Comparison of ENCODE assay signal across 9 cellular contexts in the genomic region with DNA sequence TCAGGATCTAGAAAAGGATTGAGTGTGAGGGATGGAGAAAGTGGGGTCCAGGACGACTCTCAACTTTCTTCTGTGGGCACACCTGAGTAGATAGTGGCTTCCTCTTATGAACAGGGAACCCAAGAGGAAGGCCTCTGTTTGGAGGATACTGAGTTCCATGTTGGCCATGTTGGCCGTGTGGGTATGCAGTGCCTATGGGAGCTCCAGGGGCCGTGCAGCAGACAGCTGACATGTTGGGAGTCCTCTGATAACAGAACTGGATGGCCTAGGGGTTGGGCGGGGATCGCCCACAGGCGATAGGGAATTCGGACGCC. TPM values are rescaled to one million over a fixed set of nuclear protein-coding genes. Genes with fewer than 3 reads are reported as not detected.
A peak's percentile ranks its signal among the peaks of the same experiment; 100 is the strongest.
DNase-seq lines count a peak whose midpoint lies in the region; ATAC-seq, FAIRE-seq and TF ChIP-seq lines count a peak whose summit lies in the region.
"Had no signal": no experiment of that assay in that cellular context is flagged by ENCODE, and none has a peak within 500 bp of the region (broad histone marks: within the 10 kb centered on the region; RNA-seq: fewer than 3 reads in every experiment).

No MANE protein-coding gene starts in this region.

- in situ Hi-C loops in HepG2 (cut with HindIII; ENCODE audit: extremely low pct_ligation_motif_present, low pct_unique_long_range_greater_than_20kb) = no loop called here

- peak overlapping the region; percentile 79 for H3K4me3 ChIP-seq in CD8-positive, alpha-beta memory T cell (ENCODE audit: low read length)
- peak overlapping the region; percentile 53 to 76 (median 66) for H3K4me3 ChIP-seq in HepG2 (replicated peaks in 1 of 3; ENCODE audit: insufficient read depth in 1 of 3, low read depth in 2 of 3, low read length in 3 of 3)
- H3K4me3 ChIP-seq in tibial nerve = peak overlapping the region; percentile 57 to 82 (median 79)

- peak overlapping the region; percentile 83 for H3K27ac ChIP-seq in CD8-positive, alpha-beta memory T cell (ENCODE audit: low read depth, low read length)
- H3K27ac ChIP-seq in HepG2 (ENCODE audit: extremely low read length, insufficient read depth, low read length) (peak overlapping the region; percentile 97), tibial nerve (peak overlapping the region; percentile 69 to 96 (median 95))

- H3K4me3 Mint-ChIP-seq in CD8-positive, alpha-beta memory T cell = peak overlapping the region; percentile 69 to 98 (median 93)
- H3K4me3 Mint-ChIP-seq in activated naive CD8-positive, alpha-beta T cell treated with anti-CD3 and anti-CD28 coated beads, Interleukin-2, amount 50 U/mL, for 24 hours = peak overlapping the region; percentile 85

- H3K36me3 Mint-ChIP-seq in CD8-positive, alpha-beta memory T cell = peaks cover 0 to 43% (median 2%) of the 10 kb centered on the region in 3 donors
- H3K36me3 Mint-ChIP-seq in activated naive CD8-positive, alpha-beta T cell treated with anti-CD3 and anti-CD28 coated beads, Interleukin-2, amount 50 U/mL, for 24 hours (ENCODE audit: low read depth) = peaks cover 14% of the 10 kb centered on the region

- TF ChIP-seq RAD21 in HepG2 (CRISPR knock-in tag; IDR thresholded peaks at IDR 0.05) = no peak

- H3K9ac ChIP-seq in HepG2 (ENCODE audit: insufficient read depth, low read depth, low read length) = peak overlapping the region; percentile 84

- no peak for DNase-seq in CD8-positive, alpha-beta memory T cell
- no peak for DNase-seq in activated naive CD8-positive, alpha-beta T cell treated with anti-CD3 and anti-CD28 coated beads, Interleukin-2, amount 50 U/mL, for 24 hours
- DNase-seq in HepG2 (ENCODE audit: low spot score) = no peak
- peak in 1 of 2 donors; percentile 13 for DNase-seq in tibial nerve (ENCODE audit: low spot score in 2 of 2)
- no peak for DNase-seq in stimulated activated CD4-positive, alpha-beta T cell treated with anti-CD3 and anti-CD28 coated beads, Interleukin-12 subunit alpha, Interleukin-12 subunit beta, amount 100 ng/mL, for 4 hours
- DNase-seq in occipital lobe (lab: John Stamatoyannopoulos, UW) = no peak

- WGBS in HepG2 (ENCODE audit: low lambda C conversion rate) = 28% methylated on average over 7 of the region's 8 CpGs
- WGBS in tibial nerve, 2 donors = 18 to 29% methylated on average over 4 to 8 of the region's 8 CpGs

- no peaks in the 10 kb centered on the region for H3K27me3 Mint-ChIP-seq in CD8-positive, alpha-beta memory T cell
- H3K27me3 Mint-ChIP-seq in activated naive CD8-positive, alpha-beta T cell treated with anti-CD3 and anti-CD28 coated beads, Interleukin-2, amount 50 U/mL, for 24 hours = no peaks in the 10 kb centered on the region

- no peaks in the 10 kb centered on the region for H3K9me3 ChIP-seq in CD8-positive, alpha-beta memory T cell (ENCODE audit: low read length)
- H3K9me3 ChIP-seq in HepG2 (ENCODE audit: low read length) (no peaks in the 10 kb centered on the region), tibial nerve (no peaks in the 10 kb centered on the region)

- ATAC-seq in HG02840 (IDR thresholded peaks at IDR 0.05; ENCODE audit: low FRiP score, unreplicated experiment) (peak; percentile 4), HepG2 (no peak), GM18870 (IDR thresholded peaks at IDR 0.05; ENCODE audit: unreplicated experiment) (no peak)
- peak; percentile 2 for ATAC-seq in activated naive CD8-positive, alpha-beta T cell treated with anti-CD3 and anti-CD28 coated beads, Interleukin-2, amount 50 U/mL, for 24 hours

- no peak for TF ChIP-seq EP300 in HepG2 (IDR thresholded peaks at IDR 0.05; ENCODE audit: low read depth in 2 of 2, low read length in 2 of 2)
- no peak for TF ChIP-seq EP300 in HepG2 (CRISPR knock-in tag; IDR thresholded peaks at IDR 0.05; ENCODE audit: borderline replicate concordance)
- no peak for TF ChIP-seq EP300 in tibial nerve (IDR thresholded peaks at IDR 0.05)

- intact Hi-C loops in HepG2 (cut with micrococcal nuclease; ENCODE audit: unreplicated experiment) = loop anchor here (1.0 to 5.0 kb wide), 2 partner anchors 22 to 576 kb away; a partner anchor contains a TSS

- peaks cover 42 to 49% (median 48%) of the 10 kb centered on the region in 3 donors for H3K4me1 Mint-ChIP-seq in CD8-positive, alpha-beta memory T cell
- peaks cover 36% of the 10 kb centered on the region for H3K4me1 Mint-ChIP-seq in activated naive CD8-positive, alpha-beta T cell treated with anti-CD3 and anti-CD28 coated beads, Interleukin-2, amount 50 U/mL, for 24 hours

- peaks cover 28% of the 10 kb centered on the region for H3K4me1 ChIP-seq in CD8-positive, alpha-beta memory T cell (ENCODE audit: insufficient read depth, low read length)
- H3K4me1 ChIP-seq in HepG2 (ENCODE audit: insufficient read depth, low read length) (peaks cover 38% of the 10 kb centered on the region), tibial nerve (peaks cover 0 to 42% (median 10%) of the 10 kb centered on the region in 4 donors)

- peak overlapping the region; percentile 96 to 100 (median 97) for H3K27ac Mint-ChIP-seq in CD8-positive, alpha-beta memory T cell
- H3K27ac Mint-ChIP-seq in activated naive CD8-positive, alpha-beta T cell treated with anti-CD3 and anti-CD28 coated beads, Interleukin-2, amount 50 U/mL, for 24 hours = peak overlapping the region; percentile 95

- H3K36me3 ChIP-seq in CD8-positive, alpha-beta memory T cell (ENCODE audit: insufficient read depth, low read length) = peaks cover 34% of the 10 kb centered on the region
- H3K36me3 ChIP-seq in HepG2 (replicated peaks in 1 of 2; ENCODE audit: control insufficient read depth in 1 of 2, insufficient read depth in 2 of 2, low read length in 2 of 2) (peaks cover 17 to 34% of the 10 kb centered on the region in 2 experiments), tibial nerve (peaks cover 0 to 30% (median 8%) of the 10 kb centered on the region in 3 donors)

- POLR2A ChIA-PET in CD8-positive, alpha-beta memory T cell (lab: Charles Lee) = interaction anchor here (0.6 to 1.4 kb wide), 10 partner anchors 21 to 860 kb away, joined by 3 to 19 read pairs (median 3); a partner anchor contains a TSS
- POLR2A ChIA-PET in HepG2 (lab: Yijun Ruan, JAX) = interaction anchor here (0.6 to 3.5 kb wide), 15 partner anchors 10 to 418 kb away, joined by 3 to 34 read pairs (median 8); a partner anchor contains a TSS

- TF ChIP-seq POLR2A in HepG2 (IDR thresholded peaks at IDR 0.05; ENCODE audit: insufficient read depth in 1 of 2, low read depth in 2 of 2, low read length in 2 of 2) (no peak), tibial nerve (IDR thresholded peaks at IDR 0.05) (no peak)

- CTCF ChIA-PET in CD8-positive, alpha-beta memory T cell (lab: Charles Lee) = interaction anchor here (1.3 to 4.8 kb wide), 3 partner anchors 20 to 415 kb away, joined by 4 to 43 read pairs (median 4); no protein-coding TSS in a partner anchor
- CTCF ChIA-PET in HepG2 (lab: Yijun Ruan, JAX; ENCODE audit: low intra/inter-chr PET ratio, low total read pairs) = no interaction called here

- H3K79me2 ChIP-seq in HepG2 (ENCODE audit: insufficient read depth, low read length) = peaks cover 21% of the 10 kb centered on the region

- H2AFZ ChIP-seq in HepG2 (ENCODE audit: low read length) = no peak overlapping the region

- H4K20me1 ChIP-seq in HepG2 (ENCODE audit: insufficient read depth, low read length) = no peaks in the 10 kb centered on the region

- H3K27me3 ChIP-seq in CD8-positive, alpha-beta memory T cell (ENCODE audit: insufficient read depth, low read length, poor library complexity, severe bottlenecking) = no peaks in the 10 kb centered on the region
- H3K27me3 ChIP-seq in HepG2 (ENCODE audit: control insufficient read depth in 1 of 2, insufficient read depth in 2 of 2, low read length in 2 of 2) = no peaks in the 10 kb centered on the region
- no peaks in the 10 kb centered on the region for H3K27me3 ChIP-seq in tibial nerve

- BruUV-seq in HepG2 (replicated peaks; lab: Mats Ljungman, UMichigan) = TSS peak; percentile 83

- peak overlapping the region; percentile 86 for H3K4me2 ChIP-seq in HepG2 (ENCODE audit: low read depth, low read length)

- peak; percentile 26 for FAIRE-seq in HepG2 (lab: Jason Lieb, UNC)

- H3K9me3 Mint-ChIP-seq in CD8-positive, alpha-beta memory T cell = no peaks in the 10 kb centered on the region
- peaks cover 6% of the 10 kb centered on the region for H3K9me3 Mint-ChIP-seq in activated naive CD8-positive, alpha-beta T cell treated with anti-CD3 and anti-CD28 coated beads, Interleukin-2, amount 50 U/mL, for 24 hours

- TF ChIP-seq CTCF in HepG2 (CRISPR knock-in tag; IDR thresholded peaks at IDR 0.05) (no peak), tibial nerve (IDR thresholded peaks at IDR 0.05) (no peak)

RNA-seq across cellular contexts. Expression of a gene that starts 43.0 kb away (rescaled TPM):
- 1 to 10 TPM; 2.3 to 2.5 TPM for total RNA-seq in CD8-positive, alpha-beta memory T cell
- 7.1 TPM for polyA plus RNA-seq in CD8-positive, alpha-beta memory T cell
- total RNA-seq in HepG2 (2016; rRNA removed; fragmentation: Illumina TruSeq; extraction: Trizol) (12.6 and 13.8 TPM in 2 replicates), tibial nerve (10 to 100 TPM in 2 of 4 donors, 1 to 10 TPM in 2; 7.2 to 10.5 (median 9.5) TPM), occipital lobe (3.7 TPM)
- total RNA-seq in HepG2 (2016; cell fraction: cytosol; rRNA removed; fragmentation: Illumina TruSeq; extraction: Trizol; ENCODE audit: low read depth) = 9.7 and 10.8 TPM in 2 replicates
- total RNA-seq in HepG2 (2016; cell fraction: insoluble cytoplasmic fraction; rRNA removed; fragmentation: Illumina TruSeq; extraction: Trizol) = 11.0 and 12.5 TPM in 2 replicates
- total RNA-seq in HepG2 (2016; cell fraction: membrane; rRNA removed; fragmentation: Illumina TruSeq; extraction: Trizol) = 11.8 and 17.4 TPM in 2 replicates
- total RNA-seq in HepG2 (2016; cell fraction: nucleus; rRNA removed; fragmentation: Illumina TruSeq; extraction: Trizol) = 5.8 and 7.3 TPM in 2 replicates
- 20.2 and 22.3 TPM in 2 replicates for polyA plus RNA-seq in HepG2 (2011; rRNA removed)
- polyA plus RNA-seq in HepG2 (2011; cell fraction: cytosol; rRNA removed) = 23.3 and 31.3 TPM in 2 replicates
- polyA plus RNA-seq in HepG2 (2011; cell fraction: nucleus; rRNA removed) = 16.1 and 17.2 TPM in 2 replicates
- 14.0 and 14.1 TPM in 2 replicates for polyA plus RNA-seq in HepG2 (2012)
- 17.0 and 20.1 TPM in 2 replicates for polyA plus RNA-seq in HepG2 (2016; cell fraction: cytosol; fragmentation: Illumina TruSeq; extraction: Trizol; ENCODE audit: low read depth)
- polyA plus RNA-seq in HepG2 (2016; cell fraction: insoluble cytoplasmic fraction; fragmentation: Illumina TruSeq; extraction: Trizol; ENCODE audit: low read depth) = 14.9 and 21.4 TPM in 2 replicates
- polyA plus RNA-seq in HepG2 (2016; cell fraction: membrane; fragmentation: Illumina TruSeq; extraction: Trizol; ENCODE audit: low read depth) = 17.6 and 20.4 TPM in 2 replicates
- 14.6 and 19.8 TPM in 2 replicates for polyA plus RNA-seq in HepG2 (2016; cell fraction: nucleus; fragmentation: Illumina TruSeq; extraction: Trizol; ENCODE audit: insufficient read depth, low read depth)
- 19.3 and 62.1 TPM in 2 replicates for polyA minus RNA-seq in HepG2 (2011; rRNA and poly(A)+ RNA removed; ENCODE audit: low replicate concordance)
- 18.5 and 20.3 TPM in 2 replicates for polyA minus RNA-seq in HepG2 (2011; cell fraction: cytosol; rRNA and poly(A)+ RNA removed)
- 5.9 and 6.3 TPM in 2 replicates for polyA minus RNA-seq in HepG2 (2011; cell fraction: nucleus; rRNA and poly(A)+ RNA removed)

RNA-seq across cellular contexts. Expression of a gene that starts 43.2 kb away (rescaled TPM):
- total RNA-seq in CD8-positive, alpha-beta memory T cell = 10 to 100 TPM; 33.3 to 38.0 TPM
- 21.1 TPM for polyA plus RNA-seq in CD8-positive, alpha-beta memory T cell
- total RNA-seq in HepG2 (2016; rRNA removed; fragmentation: Illumina TruSeq; extraction: Trizol) = not detected in 2 replicates
- not detected in 2 replicates for total RNA-seq in HepG2 (2016; cell fraction: cytosol; rRNA removed; fragmentation: Illumina TruSeq; extraction: Trizol; ENCODE audit: low read depth)
- 0.35 TPM in 1 of 2 replicates, not detected in the other for total RNA-seq in HepG2 (2016; cell fraction: insoluble cytoplasmic fraction; rRNA removed; fragmentation: Illumina TruSeq; extraction: Trizol)
- not detected in 2 replicates for total RNA-seq in HepG2 (2016; cell fraction: membrane; rRNA removed; fragmentation: Illumina TruSeq; extraction: Trizol)
- not detected in 2 replicates for total RNA-seq in HepG2 (2016; cell fraction: nucleus; rRNA removed; fragmentation: Illumina TruSeq; extraction: Trizol)
- 0.69 and 1.1 TPM in 2 replicates for polyA plus RNA-seq in HepG2 (2011; rRNA removed)
- 0.37 and 0.52 TPM in 2 replicates for polyA plus RNA-seq in HepG2 (2011; cell fraction: cytosol; rRNA removed)
- 5.8 and 7.5 TPM in 2 replicates for polyA plus RNA-seq in HepG2 (2011; cell fraction: nucleus; rRNA removed)
- 0.35 and 1.7 TPM in 2 replicates for polyA plus RNA-seq in HepG2 (2012)
- polyA plus RNA-seq in HepG2 (2016; cell fraction: cytosol; fragmentation: Illumina TruSeq; extraction: Trizol; ENCODE audit: low read depth) = not detected in 2 replicates
- not detected in 2 replicates for polyA plus RNA-seq in HepG2 (2016; cell fraction: insoluble cytoplasmic fraction; fragmentation: Illumina TruSeq; extraction: Trizol; ENCODE audit: low read depth)
- polyA plus RNA-seq in HepG2 (2016; cell fraction: membrane; fragmentation: Illumina TruSeq; extraction: Trizol; ENCODE audit: low read depth) = not detected in 2 replicates
- polyA plus RNA-seq in HepG2 (2016; cell fraction: nucleus; fragmentation: Illumina TruSeq; extraction: Trizol; ENCODE audit: insufficient read depth, low read depth) = not detected in 2 replicates
- 2.2 TPM in 1 of 2 replicates, not detected in the other for polyA minus RNA-seq in HepG2 (2011; rRNA and poly(A)+ RNA removed; ENCODE audit: low replicate concordance)
- not detected in 2 replicates for polyA minus RNA-seq in HepG2 (2011; cell fraction: cytosol; rRNA and poly(A)+ RNA removed)
- polyA minus RNA-seq in HepG2 (2011; cell fraction: nucleus; rRNA and poly(A)+ RNA removed) = 1.7 TPM in 1 of 2 replicates, not detected in the other
- 1 to 10 TPM in 3 of 4 donors, under 1 TPM in 1; 0.66 to 7.1 (median 2.9) TPM for total RNA-seq in tibial nerve
- 2.8 TPM for total RNA-seq in occipital lobe
- total RNA-seq: HT1080 had no signal

Comparison
In these comparisons a context has a peak if more than half of its experiments do, and no peak if none do; other contexts are left out.
1. ATAC-seq: peak in HG02840 (single experiment) and activated naive CD8-positive, alpha-beta T cell treated with anti-CD3 and anti-CD28 coated beads, Interleukin-2, amount 50 U/mL, for 24 hours (single experiment); none in HepG2 (single experiment) and GM18870 (single experiment).
2. Peak in every context shown above with its lines, with median percentiles within 50 percentile points of each other: H3K27ac ChIP-seq and H3K4me3 ChIP-seq.